8 cellular contexts compared by ENCODE assay signal in genomic region chr11:44861829-44862545, GRCh38.
DNase-seq lines count a peak whose midpoint lies in the region; ATAC-seq, FAIRE-seq and TF ChIP-seq lines count a peak whose summit lies in the region.

No MANE protein-coding gene starts in this region.

- FAIRE-seq in G401.6 (lab: Jason Lieb, UNC) = peak; percentile 100

- intact Hi-C loops in left colon (cut with DNase I, micrococcal nuclease) = no loop called here

- H3K27me3 ChIP-seq in H7 (ENCODE audit: control insufficient read depth, insufficient read depth, low read length) = no peaks in the 10 kb centered on the region

- DNase-seq in H7 (peak; percentile 81), LHCN-M2 (ENCODE audit: low read depth) (peak; percentile 98), cardiac fibroblast (ENCODE audit: low read depth in 2 of 2) (peak; percentile 97 to 98), left colon (peak; percentile 53 to 83), DMS153 treated with DMSO at 0.1 percent for 48 hours (lab: John Stamatoyannopoulos, UW; ENCODE audit: unreplicated experiment) (no peak)
- DNase-seq in activated CD4-positive, CD25-positive, alpha-beta regulatory T cell (lab: John Stamatoyannopoulos, UW) = peak in 3 of 4 experiments; percentile 31 to 54 (median 39)
- DNase-seq in stimulated activated CD8-positive, alpha-beta memory T cell treated with anti-CD3 and anti-CD28 coated beads, Interleukin-12 subunit alpha, Interleukin-12 subunit beta, amount 100 ng/mL, for 24 hours (ENCODE audit: extremely low read depth) = peak; percentile 76

- no peak for TF ChIP-seq CTCF in cardiac fibroblast (IDR thresholded peaks at IDR 0.05; ENCODE audit: low read depth, low read length)

- no peaks in the 10 kb centered on the region for H3K36me3 ChIP-seq in H7 (replicated peaks; ENCODE audit: control insufficient read depth, insufficient read depth, low read length)

- peak; percentile 71 for ATAC-seq in left colon

- H3K4me3 ChIP-seq in H7 (ENCODE audit: insufficient read depth, low read depth, low read length) (no peak overlapping the region), cardiac fibroblast (replicated peaks in 1 of 2; ENCODE audit: low read depth in 2 of 2, low read length in 2 of 2) (no peak overlapping the region)
